ENCODE assay signal across 10 cellular contexts in the genomic region with DNA sequence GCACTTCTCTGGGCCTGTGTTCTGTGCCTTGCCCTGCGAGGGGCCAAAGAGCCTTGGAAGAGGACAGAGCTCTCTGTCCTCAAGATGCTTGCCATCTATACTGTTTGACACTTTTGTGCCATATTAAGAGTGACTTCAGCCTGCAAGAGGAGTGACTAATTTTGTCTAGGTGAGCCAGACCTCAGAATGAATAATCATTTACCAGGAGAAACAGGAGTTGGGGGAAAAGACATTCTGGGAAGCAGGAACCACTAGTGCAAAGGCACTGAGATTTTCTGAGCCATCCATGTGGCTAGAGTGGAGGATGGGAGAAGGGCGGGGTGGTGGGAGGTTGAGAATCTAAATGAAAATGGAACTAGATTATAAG. TPM values are rescaled to one million over a fixed set of nuclear protein-coding genes. Genes with fewer than 3 reads are reported as not detected.
DNase-seq lines count a peak whose midpoint lies in the region; ATAC-seq and TF ChIP-seq lines count a peak whose summit lies in the region.
"Had no signal": no experiment of that assay in that cellular context is flagged by ENCODE, and none has a peak within 500 bp of the region (broad histone marks: within the 10 kb centered on the region; RNA-seq: fewer than 3 reads in every experiment).

No MANE protein-coding gene starts in this region.

- H3K9me3 ChIP-seq in Panc1 (ENCODE audit: control insufficient read depth, insufficient read depth, low read depth, low read length) = no peaks in the 10 kb centered on the region

- peak overlapping the region; percentile 71 for H3K27ac ChIP-seq in ACC112 (ENCODE audit: low read depth, low read length)
- peak overlapping the region; percentile 88 for H3K27ac ChIP-seq in Panc1 (ENCODE audit: low read length)

- ATAC-seq in Panc1 = no peak
- no peak for ATAC-seq in GM18498 (IDR thresholded peaks at IDR 0.05; ENCODE audit: unreplicated experiment)

- peaks cover 85% of the 10 kb centered on the region for H3K4me1 Mint-ChIP-seq in nephron

- H3K4me3 ChIP-seq in ACC112 (ENCODE audit: low read depth, low read length) = peak overlapping the region; percentile 99
- H3K4me3 ChIP-seq in Panc1 (ENCODE audit: low read depth in 2 of 2, low read length in 2 of 2) = peak overlapping the region; percentile 67 to 76
- peak overlapping the region; percentile 80 for H3K4me3 ChIP-seq in epithelial cell of proximal tubule (ENCODE audit: low read depth, low read length)

- in situ Hi-C loops in Panc1 (cut with HindIII; ENCODE audit: low pct_unique_long_range_greater_than_20kb, low sequenced_read_pairs) = no loop called here

- no peaks in the 10 kb centered on the region for H3K9me3 Mint-ChIP-seq in nephron

- intact Hi-C loops in Panc1 (cut with micrococcal nuclease; ENCODE audit: unreplicated experiment) = no loop called here

- peaks cover 42% of the 10 kb centered on the region for H3K4me1 ChIP-seq in ACC112 (ENCODE audit: control insufficient read depth, insufficient read depth, low read length, unreplicated experiment)
- H3K4me1 ChIP-seq in Panc1 (ENCODE audit: control insufficient read depth, insufficient read depth, low read length) = peaks cover 49% of the 10 kb centered on the region

- peak overlapping the region; percentile 2 to 95 (median 79) for H3K27ac Mint-ChIP-seq in nephron
- H3K27ac Mint-ChIP-seq: CD4-positive, CD25-positive, alpha-beta regulatory T cell had no signal

- CTCF ChIA-PET in Panc1 (lab: Charles Lee) = no interaction called here

- POLR2A ChIA-PET in Panc1 (lab: Charles Lee) = no interaction called here

- DNase-seq in Panc1 (ENCODE audit: low read depth, low spot score) = no peak
- DNase-seq in epithelial cell of proximal tubule (ENCODE audit: low read depth) = no peak
- DNase-seq in middle frontal gyrus (ENCODE audit: extremely low spot score, low spot score) = no peak
- DNase-seq in NCI-H2196 treated with DMSO at 0.1 percent for 48 hours (lab: John Stamatoyannopoulos, UW; ENCODE audit: unreplicated experiment) = no peak
- DNase-seq in 8988T = no peak
- DNase-seq: CD4-positive, CD25-positive, alpha-beta regulatory T cell; NCI-H1092 had no signal

- H3K4me3 Mint-ChIP-seq in nephron = peak overlapping the region; percentile 84 to 91 (median 89)

- H2AFZ ChIP-seq in ACC112 (ENCODE audit: low read length, unreplicated experiment) = peak overlapping the region; percentile 92

- H3K27me3 Mint-ChIP-seq in nephron (ENCODE audit: low read depth) = no peaks in the 10 kb centered on the region

- peaks cover 60% of the 10 kb centered on the region for H3K79me2 ChIP-seq in ACC112 (ENCODE audit: control insufficient read depth, insufficient read depth, low read length, unreplicated experiment)

- no peaks in the 10 kb centered on the region for H3K36me3 Mint-ChIP-seq in nephron (ENCODE audit: low read depth)

- no peak for TF ChIP-seq CTCF in Panc1 (IDR thresholded peaks at IDR 0.05)
- no peak for TF ChIP-seq CTCF in epithelial cell of proximal tubule (conservative IDR thresholded peaks at IDR 0.05; ENCODE audit: low read depth, low read length)
- no peak for TF ChIP-seq CTCF in nephron (IDR thresholded peaks at IDR 0.05; ENCODE audit: unreplicated experiment in 3 of 3)

- no TSS peak for BruUV-seq in Panc1 (replicated peaks; lab: Mats Ljungman, UMichigan)

- H3K36me3 ChIP-seq in ACC112 (ENCODE audit: insufficient read depth, low read length) = no peaks in the 10 kb centered on the region
- H3K36me3 ChIP-seq in Panc1 (ENCODE audit: control insufficient read depth, insufficient read depth, low read length) = no peaks in the 10 kb centered on the region; the same call in 1 of the 2 replicates

- H3K27me3 ChIP-seq in ACC112 (ENCODE audit: insufficient read depth, low read length) (no peaks in the 10 kb centered on the region), Panc1 (ENCODE audit: control insufficient read depth, insufficient read depth, low read length) (no peaks in the 10 kb centered on the region)

RNA-seq across cellular contexts. Expression of gene GSN, which starts 1.9 kb away (rescaled TPM):
- 278 TPM for total RNA-seq in Panc1 (2021; ENCODE audit: unreplicated experiment)
- polyA plus RNA-seq in Panc1 (2012; ENCODE audit: insufficient read length) = 483 TPM
- 130 and 174 TPM in 2 replicates for total RNA-seq in epithelial cell of proximal tubule
